ENCODE assay signal across 13 cellular contexts in genomic region chr19:31110331-31110730, GRCh38.
DNase-seq lines count a peak whose midpoint lies in the region; ATAC-seq and TF ChIP-seq lines count a peak whose summit lies in the region.
"Had no signal": no experiment of that assay in that cellular context is flagged by ENCODE, and none has a peak within 500 bp of the region (broad histone marks: within the 10 kb centered on the region; RNA-seq: fewer than 3 reads in every experiment).

No MANE protein-coding gene starts in this region.

- ATAC-seq in T-helper 17 cell (no peak), HG03442 (IDR thresholded peaks at IDR 0.05; ENCODE audit: unreplicated experiment) (no peak)
- ATAC-seq: GM12878 had no signal

- H3K4me1 Mint-ChIP-seq in T-helper 17 cell, result peaks cover 8% of the 10 kb centered on the region

- H4K20me1 ChIP-seq in osteoblast (ENCODE audit: insufficient read depth, low read length), result no peaks in the 10 kb centered on the region

- H3K27me3 ChIP-seq in MG63 (no peaks in the 10 kb centered on the region), osteoblast (ENCODE audit: insufficient read depth, low read length) (peaks cover 4% of the 10 kb centered on the region)
- H3K27me3 ChIP-seq: sigmoid colon had no signal

- DNase-seq in NCI-H526 (lab: John Stamatoyannopoulos, UW) (peak; percentile 15 to 60), NCI-H526 treated with DMSO at 0.1 percent for 48 hours (lab: John Stamatoyannopoulos, UW) (no peak), MG63 (peak; percentile 53), cardiac fibroblast (ENCODE audit: low read depth in 2 of 2) (peak; percentile 65 to 76), osteoblast (ENCODE audit: insufficient read length, low spot score, missing footprints) (peak; percentile 61), T-helper 17 cell (no peak), COR-L47 (lab: John Stamatoyannopoulos, UW) (no peak)
- DNase-seq: activated CD4-positive, CD25-positive, alpha-beta regulatory T cell treated with anti-CD3 and anti-CD28 coated beads, Interleukin-2, amount 50 U/mL, for 72 hours; NCI-H524; sigmoid colon had no signal

- H3K79me2 ChIP-seq in osteoblast (ENCODE audit: insufficient read depth, low read length), result no peaks in the 10 kb centered on the region

- peaks cover 15% of the 10 kb centered on the region for H3K4me1 ChIP-seq in osteoblast (ENCODE audit: insufficient read depth, low read length)

- no peaks in the 10 kb centered on the region for H3K9me3 ChIP-seq in MG63
- no peaks in the 10 kb centered on the region for H3K9me3 ChIP-seq in osteoblast (ENCODE audit: low read depth, low read length)
- no peaks in the 10 kb centered on the region for H3K9me3 ChIP-seq in T-helper 17 cell (ENCODE audit: control insufficient read depth, low read length, poor library complexity, severe bottlenecking)
- H3K9me3 ChIP-seq: sigmoid colon had no signal

- H3K27me3 Mint-ChIP-seq in T-helper 17 cell, result peaks cover 60% of the 10 kb centered on the region

- no peak overlapping the region for H3K27ac Mint-ChIP-seq in T-helper 17 cell

- H3K36me3 ChIP-seq in MG63 (no peaks in the 10 kb centered on the region), osteoblast (ENCODE audit: insufficient read depth, low read length) (no peaks in the 10 kb centered on the region)
- H3K36me3 ChIP-seq: sigmoid colon had no signal

- H2AFZ ChIP-seq in osteoblast (ENCODE audit: low read length), result no peak overlapping the region

- TF ChIP-seq CTCF in cardiac fibroblast (IDR thresholded peaks at IDR 0.05; ENCODE audit: low read depth, low read length) (peak; percentile 57), osteoblast (IDR thresholded peaks at IDR 0.05; ENCODE audit: extremely low read depth, low read depth, low read length) (peak; percentile 76)

- H3K4me3 ChIP-seq in MG63 (no peak overlapping the region), cardiac fibroblast (replicated peaks in 1 of 2; ENCODE audit: low read depth in 2 of 2, low read length in 2 of 2) (no peak overlapping the region), osteoblast (ENCODE audit: insufficient read depth, low read length) (no peak overlapping the region)
- H3K4me3 ChIP-seq: GM12878, sigmoid colon had no signal

- no peaks in the 10 kb centered on the region for H3K36me3 Mint-ChIP-seq in T-helper 17 cell (ENCODE audit: low read depth)

- H3K4me3 Mint-ChIP-seq in T-helper 17 cell, result no peak overlapping the region
- H3K4me3 Mint-ChIP-seq: central memory CD8-positive, alpha-beta T cell had no signal

- no peak overlapping the region for H3K4me2 ChIP-seq in osteoblast (ENCODE audit: insufficient read depth, low read length)

- H3K27ac ChIP-seq in osteoblast (ENCODE audit: low read depth, low read length), result no peak overlapping the region

Comparison
In these comparisons a context has a peak if more than half of its experiments do, and no peak if none do; other contexts are left out.
1. DNase-seq: peak in NCI-H526 (2 of 2), MG63 (single experiment), cardiac fibroblast (2 of 2) and osteoblast (single experiment); none in NCI-H526 treated with DMSO at 0.1 percent for 48 hours (single experiment), T-helper 17 cell (0 of 3) and COR-L47 (single experiment).